Comparison of ENCODE assay signal across 1 cellular context in genomic region chr2:33011941-33012340, GRCh38.
TF ChIP-seq lines count a peak whose summit lies in the region.

No MANE protein-coding gene starts in this region.

TF ChIP-seq in IMR-90, 13 proteins besides CTCF, POLR2A, EP300 and RAD21 (continued from another document):
- no peak for TF ChIP-seq MAFK (IDR thresholded peaks at IDR 0.05; ENCODE audit: low read depth, low read length)
- no peak for TF ChIP-seq MAZ (IDR thresholded peaks at IDR 0.05; ENCODE audit: borderline replicate concordance, low read depth, low read length)
